Comparison of ENCODE assay signal across 8 cellular contexts in the genomic region with DNA sequence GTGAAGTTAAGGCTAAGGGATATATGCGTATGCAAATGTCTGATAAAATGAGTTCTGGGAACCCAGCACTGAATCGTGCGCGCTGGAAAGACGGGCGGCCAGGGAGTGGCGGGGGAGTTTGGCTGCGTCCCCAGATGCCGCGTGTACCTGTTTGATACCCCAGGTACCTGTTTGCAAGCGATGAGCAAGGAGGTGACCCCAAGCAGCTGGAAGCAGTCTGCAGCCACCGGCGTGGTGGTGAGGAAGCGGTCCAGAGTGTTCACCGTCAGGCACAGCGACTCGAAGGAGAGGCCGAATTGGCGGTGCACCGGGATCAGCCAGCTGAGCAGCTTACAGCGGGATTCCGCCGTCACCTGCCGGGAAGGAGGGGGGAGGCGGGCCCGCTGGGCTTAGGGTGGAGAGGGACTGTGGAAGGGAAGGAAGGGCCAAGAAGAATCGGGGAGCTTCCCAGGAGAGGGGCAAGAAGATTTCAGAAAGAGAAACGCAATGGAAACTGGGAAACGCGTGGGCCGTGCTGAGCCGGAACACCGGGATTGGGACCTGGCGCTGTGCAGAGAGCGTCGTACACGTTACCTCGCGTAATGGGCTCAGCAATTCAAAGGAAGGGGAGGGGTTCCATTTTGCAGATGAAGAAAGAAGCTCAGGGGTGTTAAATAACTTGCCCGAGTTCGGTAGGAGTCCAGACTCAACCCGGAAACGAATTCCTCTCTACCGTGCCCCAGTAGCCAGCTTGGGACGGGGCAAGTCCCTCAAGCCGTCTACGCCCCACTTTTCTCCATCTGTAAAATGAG. TPM values are rescaled to one million over a fixed set of nuclear protein-coding genes. Genes with fewer than 3 reads are reported as not detected.
DNase-seq lines count a peak whose midpoint lies in the region; ATAC-seq, FAIRE-seq and TF ChIP-seq lines count a peak whose summit lies in the region.

No MANE protein-coding gene starts in this region.

- CTCF ChIA-PET in activated CD8-positive, alpha-beta T cell treated with anti-CD3 and anti-CD28 coated beads, Interleukin-2, amount 10 ng/mL, durations not matched to agents 7 days and 5 days (lab: Charles Lee), result interaction anchor here (0.7 to 2.0 kb wide), 8 partner anchors 10 to 459 kb away, joined by 3 to 8 read pairs (median 3); partner anchors contain the start of gene GPX8

- DNase-seq in NCI-H2081 (lab: John Stamatoyannopoulos, UW), result peak; percentile 24 to 30
- no peak for DNase-seq in NCI-H2081 treated with DMSO at 0.1 percent for 48 hours (lab: John Stamatoyannopoulos, UW)
- DNase-seq in HT-29 (ENCODE audit: low spot score), result peak; percentile 75
- peak; percentile 24 for DNase-seq in activated CD8-positive, alpha-beta T cell treated with anti-CD3 and anti-CD28 coated beads, Interleukin-2, amount 10 ng/mL, durations not matched to agents 7 days and 5 days
- DNase-seq in foreskin keratinocyte, result peak in 1 of 2 donors; percentile 64
- peak; percentile 49 to 83 (median 72) for DNase-seq in pancreas
- no peak for DNase-seq in DMS153 (lab: John Stamatoyannopoulos, UW)
- no peak for DNase-seq in NCI-H1436 (lab: John Stamatoyannopoulos, UW)

- H3K9me3 ChIP-seq in pancreas, result no peaks in the 10 kb centered on the region

- ATAC-seq in activated CD8-positive, alpha-beta T cell treated with anti-CD3 and anti-CD28 coated beads, Interleukin-2, amount 10 ng/mL, durations not matched to agents 7 days and 5 days, result peak; percentile 16
- ATAC-seq in foreskin keratinocyte, result peak; percentile 11
- peak; percentile 51 to 57 (median 53) for ATAC-seq in pancreas

- H3K4me1 ChIP-seq in foreskin keratinocyte (no peaks in the 10 kb centered on the region), pancreas (peaks cover 0 to 11% (median 0%) of the 10 kb centered on the region in 3 donors)

- peak overlapping the region; percentile 54 for H3K4me3 Mint-ChIP-seq in activated CD8-positive, alpha-beta T cell treated with anti-CD3 and anti-CD28 coated beads, Interleukin-2, amount 10 ng/mL, durations not matched to agents 7 days and 5 days

- peaks cover 63% of the 10 kb centered on the region for H3K27me3 ChIP-seq in foreskin keratinocyte
- H3K27me3 ChIP-seq in pancreas, result peaks cover 0 to 3% (median 0%) of the 10 kb centered on the region in 4 donors

- H3K9me3 Mint-ChIP-seq in activated CD8-positive, alpha-beta T cell treated with anti-CD3 and anti-CD28 coated beads, Interleukin-2, amount 10 ng/mL, durations not matched to agents 7 days and 5 days (ENCODE audit: insufficient read depth), result no peaks in the 10 kb centered on the region

- H3K27ac ChIP-seq in foreskin keratinocyte, result no peak overlapping the region
- peak overlapping the region; percentile 54 to 90 (median 82) for H3K27ac ChIP-seq in pancreas

- no peak for TF ChIP-seq CTCF in foreskin keratinocyte (conservative IDR thresholded peaks at IDR 0.05)
- no peak for TF ChIP-seq CTCF in pancreas (IDR thresholded peaks at IDR 0.05)

- H3K27me3 Mint-ChIP-seq in activated CD8-positive, alpha-beta T cell treated with anti-CD3 and anti-CD28 coated beads, Interleukin-2, amount 10 ng/mL, durations not matched to agents 7 days and 5 days (ENCODE audit: low read depth), result peaks cover 75% of the 10 kb centered on the region

- H3K4me3 ChIP-seq in pancreas, result peak overlapping the region; percentile 55 to 81 (median 66)

- 1% methylated on average over 47 of the region's 47 CpGs for WGBS in pancreas, 2 donors

- peaks cover 2% of the 10 kb centered on the region for H3K36me3 Mint-ChIP-seq in activated CD8-positive, alpha-beta T cell treated with anti-CD3 and anti-CD28 coated beads, Interleukin-2, amount 10 ng/mL, durations not matched to agents 7 days and 5 days (ENCODE audit: low read depth)

- H3K36me3 ChIP-seq in pancreas, result no peaks in the 10 kb centered on the region

- FAIRE-seq in pancreas (lab: Jason Lieb, UNC), result no peak

- no peak overlapping the region for H3K27ac Mint-ChIP-seq in activated CD8-positive, alpha-beta T cell treated with anti-CD3 and anti-CD28 coated beads, Interleukin-2, amount 10 ng/mL, durations not matched to agents 7 days and 5 days

- intact Hi-C loops in pancreas (cut with DNase I), result loop anchor here in 1 of 3 donors (5.0 kb wide), 1 partner anchor 55 kb away; no protein-coding TSS in a partner anchor

- peaks cover 33% of the 10 kb centered on the region for H3K4me1 Mint-ChIP-seq in activated CD8-positive, alpha-beta T cell treated with anti-CD3 and anti-CD28 coated beads, Interleukin-2, amount 10 ng/mL, durations not matched to agents 7 days and 5 days (ENCODE audit: low read depth)

- POLR2A ChIA-PET in activated CD8-positive, alpha-beta T cell treated with anti-CD3 and anti-CD28 coated beads, Interleukin-2, amount 10 ng/mL, durations not matched to agents 7 days and 5 days (lab: Charles Lee), result interaction anchor here (1.5 to 1.7 kb wide), 2 partner anchors 11 to 75 kb away, joined by 4 to 7 read pairs; partner anchors contain the start of genes DHX29 and MTREX

RNA-seq across cellular contexts. Expression of gene CCNO, which starts 1.0 kb away (rescaled TPM):
- total RNA-seq in HT-29 (2014; rRNA removed; shearing (Covaris generic)), result 12.4 and 13.0 TPM in 2 replicates
- total RNA-seq in activated CD8-positive, alpha-beta T cell treated with anti-CD3 and anti-CD28 coated beads, Interleukin-2, amount 10 ng/mL, durations not matched to agents 7 days and 5 days, result not detected
- total RNA-seq in foreskin keratinocyte (0.42 and 1.9 TPM in 2 replicates), pancreas (10 to 100 TPM in 1 of 6 donors, 1 to 10 TPM in 5; 5.1 to 13.3 (median 7.6) TPM)
- polyA plus RNA-seq in foreskin keratinocyte (0.93 and 2.9 TPM in 2 replicates), pancreas (10 to 100 TPM; 16.2 to 17.8 TPM)

RNA-seq across cellular contexts. Expression of gene MCIDAS, which starts 5.3 kb away (rescaled TPM):
- total RNA-seq in HT-29 (2014; rRNA removed; shearing (Covaris generic)), result 4.1 and 4.4 TPM in 2 replicates
- not detected for total RNA-seq in activated CD8-positive, alpha-beta T cell treated with anti-CD3 and anti-CD28 coated beads, Interleukin-2, amount 10 ng/mL, durations not matched to agents 7 days and 5 days
- total RNA-seq in foreskin keratinocyte (0.10 TPM in 1 of 2 replicates, not detected in the other), pancreas (1 to 10 TPM in 1 of 6 donors, under 1 TPM in 5; 0.31 to 1.2 (median 0.57) TPM)
- polyA plus RNA-seq in foreskin keratinocyte (0.02 TPM in 1 of 2 replicates, not detected in the other), pancreas (under 1 TPM; 0.16 to 0.76 TPM)

RNA-seq across cellular contexts. Expression of gene CDC20B, which starts 59.4 kb away (rescaled TPM):
- total RNA-seq in HT-29 (2014; rRNA removed; shearing (Covaris generic)), result not detected in 2 replicates
- under 1 TPM; 0.13 to 0.16 TPM for total RNA-seq in activated CD8-positive, alpha-beta T cell treated with anti-CD3 and anti-CD28 coated beads, Interleukin-2, amount 10 ng/mL, durations not matched to agents 7 days and 5 days
- total RNA-seq in foreskin keratinocyte, result not detected in 2 replicates
- not detected in 2 replicates for polyA plus RNA-seq in foreskin keratinocyte
- total RNA-seq in pancreas, result not detected
- polyA plus RNA-seq in pancreas, result not detected

Comparison
In these comparisons a context has a peak if more than half of its experiments do, and no peak if none do; other contexts are left out.
1. DNase-seq: peak in NCI-H2081 (2 of 2), HT-29 (single experiment), activated CD8-positive, alpha-beta T cell treated with anti-CD3 and anti-CD28 coated beads, Interleukin-2, amount 10 ng/mL, durations not matched to agents 7 days and 5 days (single experiment) and pancreas (6 of 6); none in NCI-H2081 treated with DMSO at 0.1 percent for 48 hours (single experiment), DMS153 (single experiment) and NCI-H1436 (single experiment).
2. Peak in every context shown above with its lines, with median percentiles within 50 percentile points of each other: ATAC-seq.